In genomic region chr5:2110934-2111462, GRCh38 we compare ENCODE assay signal across 35 cellular contexts.
"Had no signal": no experiment of that assay in that cellular context is flagged by ENCODE, and none has a peak within 500 bp of the region (broad histone marks: within the 10 kb centered on the region; RNA-seq: fewer than 3 reads in every experiment).

No MANE protein-coding gene starts in this region.

- H3K27ac Mint-ChIP-seq: activated B cell treated with CpG ODN at 0.5 μM for 24 hours; activated CD4-positive, alpha-beta memory T cell treated with anti-CD3 and anti-CD28 coated beads for 36 hours; activated naive CD8-positive, alpha-beta T cell treated with anti-CD3 and anti-CD28 coated beads, Interleukin-2, amount 10 ng/mL, durations not matched to agents 7 days and 5 days; activated T-helper 1 cell treated with anti-CD3 and anti-CD28 coated beads, Interleukin-12 subunit alpha, Interleukin-12 subunit beta, Interleukin-2, Interleukin-4 antibody, amounts not matched to agents 30 ng/mL and 10 ng/mL and 1 ng/mL, durations not matched to agents 14 hours and 24 hours and 36 hours had no signal

- H3K4me1 Mint-ChIP-seq: activated B cell treated with CpG ODN at 0.5 μM for 24 hours; activated naive CD8-positive, alpha-beta T cell treated with anti-CD3 and anti-CD28 coated beads, Interleukin-2, amount 10 ng/mL, durations not matched to agents 7 days and 5 days had no signal

- H3K4me1 ChIP-seq: adrenal gland, breast epithelium had no signal

- H3K9me3 ChIP-seq: adrenal gland, body of pancreas, breast epithelium had no signal

- H3K9me3 Mint-ChIP-seq: activated T-helper 1 cell treated with anti-CD3 and anti-CD28 coated beads, Interleukin-12 subunit alpha, Interleukin-12 subunit beta, Interleukin-2, Interleukin-4 antibody, amounts not matched to agents 30 ng/mL and 10 ng/mL and 1 ng/mL, durations not matched to agents 14 hours and 24 hours and 36 hours had no signal

- H3K4me3 ChIP-seq: adrenal gland, body of pancreas, breast epithelium had no signal

- H3K27me3 ChIP-seq: adrenal gland, body of pancreas, breast epithelium had no signal

- H3K4me3 Mint-ChIP-seq: activated B cell treated with CpG ODN at 0.5 μM for 24 hours; activated CD4-positive, alpha-beta memory T cell treated with anti-CD3 and anti-CD28 coated beads for 36 hours; activated naive CD8-positive, alpha-beta T cell treated with anti-CD3 and anti-CD28 coated beads, Interleukin-2, amount 10 ng/mL, durations not matched to agents 7 days and 5 days; activated T-cell treated with anti-CD3 and anti-CD28 coated beads, Interleukin-2, amount 50 U/mL, for 4 hours; activated T-helper 1 cell treated with anti-CD3 and anti-CD28 coated beads, Interleukin-12 subunit alpha, Interleukin-12 subunit beta, Interleukin-2, Interleukin-4 antibody, amounts not matched to agents 30 ng/mL and 10 ng/mL and 1 ng/mL, durations not matched to agents 14 hours and 24 hours and 36 hours had no signal

- H3K36me3 ChIP-seq: adrenal gland, breast epithelium had no signal

- DNase-seq: activated B cell treated with CpG ODN at 0.5 μM for 24 hours; activated CD4-positive, alpha-beta memory T cell treated with anti-CD3 and anti-CD28 coated beads for 36 hours; activated CD4-positive, alpha-beta T cell treated with anti-CD3 and anti-CD28 coated beads for 4 hours; activated CD4-positive, alpha-beta T cell treated with anti-CD3 and anti-CD28 coated beads, Interleukin-2, amount 50 U/mL, for 1 hour; activated CD4-positive, CD25-positive, alpha-beta regulatory T cell treated with anti-CD3 and anti-CD28 coated beads, Interleukin-2, amount 50 U/mL, for 72 hours; activated CD8-positive, alpha-beta memory T cell treated with anti-CD3 and anti-CD28 coated beads, Interleukin-2, amount 50 U/mL, for 4 hours; activated gamma-delta T cell treated with Interleukin-2 at 50 U/mL for 16 hours; activated naive CD4-positive, alpha-beta T cell treated with anti-CD3 and anti-CD28 coated beads, Interleukin-2, amount 50 U/mL, for 16 hours; activated naive CD8-positive, alpha-beta T cell treated with anti-CD3 and anti-CD28 coated beads, Interleukin-2, amount 10 ng/mL, durations not matched to agents 7 days and 5 days; activated T-cell treated with anti-CD3 and anti-CD28 coated beads for 4 hours; activated T-cell treated with anti-CD3 and anti-CD28 coated beads, Interleukin-2, amount 50 U/mL, for 4 hours; adrenal gland; body of pancreas; MM.1S; NCI-H1048; NCI-H1105 treated with DMSO at 0.1 percent for 48 hours; NCI-H1436; NCI-H1694; NCI-H1930; NCI-H2081 treated with DMSO at 0.1 percent for 48 hours; NCI-H226; NCI-H446 treated with DMSO at 0.1 percent for 48 hours; NCI-H524; NCI-H69; PC-3; Right ventricle myocardium superior; SW 1271; T-helper 1 cell; T-helper 2 cell; T-helper 9 cell had no signal

- H3K27ac ChIP-seq: adrenal gland, body of pancreas, breast epithelium, KMS-11, RWPE1, VCaP had no signal

- ATAC-seq: activated T-cell treated with anti-CD3 and anti-CD28 coated beads, Interleukin-2, amount 50 U/mL, for 4 hours; body of pancreas; PC-3 had no signal

- H3K36me3 Mint-ChIP-seq: activated CD4-positive, alpha-beta memory T cell treated with anti-CD3 and anti-CD28 coated beads for 36 hours; activated naive CD8-positive, alpha-beta T cell treated with anti-CD3 and anti-CD28 coated beads, Interleukin-2, amount 10 ng/mL, durations not matched to agents 7 days and 5 days had no signal

- H3K27me3 Mint-ChIP-seq: activated B cell treated with CpG ODN at 0.5 μM for 24 hours; activated naive CD8-positive, alpha-beta T cell treated with anti-CD3 and anti-CD28 coated beads, Interleukin-2, amount 10 ng/mL, durations not matched to agents 7 days and 5 days had no signal
